ENCODE assay signal across 11 cellular contexts in the genomic region with DNA sequence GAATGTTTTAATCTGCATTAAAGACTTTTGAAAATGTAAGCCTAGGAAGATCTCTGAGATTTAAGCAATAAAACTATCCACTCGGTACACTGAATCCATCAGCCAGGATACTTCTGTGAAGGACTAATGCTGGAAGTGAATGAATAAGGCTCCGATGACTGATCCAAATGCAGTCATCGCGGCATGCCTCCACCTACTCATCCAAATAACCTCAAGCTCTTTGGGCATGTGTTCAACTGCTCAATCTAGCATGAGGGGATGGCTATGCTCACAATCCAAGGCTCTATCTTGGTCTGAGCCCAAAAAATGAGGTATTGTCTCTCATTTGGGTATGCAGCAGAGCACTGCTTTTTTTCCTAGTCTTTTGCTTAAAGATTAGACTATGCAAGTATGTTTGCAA. TPM values are rescaled to one million over a fixed set of nuclear protein-coding genes. Genes with fewer than 3 reads are reported as not detected.
DNase-seq lines count a peak whose midpoint lies in the region; ATAC-seq and TF ChIP-seq lines count a peak whose summit lies in the region.
"Had no signal": no experiment of that assay in that cellular context is flagged by ENCODE, and none has a peak within 500 bp of the region (broad histone marks: within the 10 kb centered on the region; RNA-seq: fewer than 3 reads in every experiment).

No MANE protein-coding gene starts in this region.

- intact Hi-C loops in psoas muscle (cut with DNase I) (no loop called here), stomach (cut with DNase I; ENCODE audit: low total_unique reads) (no loop called here)

- ATAC-seq in psoas muscle (peak; percentile 59 to 81 (median 72)), GM19328 (IDR thresholded peaks at IDR 0.05; ENCODE audit: unreplicated experiment) (no peak)
- ATAC-seq: upper lobe of right lung had no signal

- no peaks in the 10 kb centered on the region for H3K9me3 Mint-ChIP-seq in endothelial cell (ENCODE audit: unreplicated experiment)

- peak; percentile 91 for DNase-seq in EH (ENCODE audit: low read depth)
- DNase-seq in NCI-H226 = peak; percentile 95
- DNase-seq in dermis blood vessel endothelial cell = peak; percentile 39
- DNase-seq in psoas muscle = no peak
- no peak for DNase-seq in stomach
- DNase-seq in NCI-H1417 treated with DMSO at 0.1 percent for 48 hours (lab: John Stamatoyannopoulos, UW) = no peak
- no peak for DNase-seq in endothelial cell (ENCODE audit: low spot score)
- DNase-seq: DMS153, NCI-H2107, upper lobe of right lung had no signal

- no peaks in the 10 kb centered on the region for H3K27me3 ChIP-seq in psoas muscle (ENCODE audit: insufficient read depth in 3 of 3, low read length in 2 of 3)
- no peaks in the 10 kb centered on the region for H3K27me3 ChIP-seq in stomach
- H3K27me3 ChIP-seq: upper lobe of right lung had no signal

- H3K4me3 ChIP-seq in psoas muscle = no peak overlapping the region
- H3K4me3 ChIP-seq in stomach = no peak overlapping the region
- H3K4me3 ChIP-seq: upper lobe of right lung had no signal

- H3K4me3 Mint-ChIP-seq in endothelial cell (ENCODE audit: unreplicated experiment) = no peak overlapping the region

- TF ChIP-seq EP300 in stomach (IDR thresholded peaks at IDR 0.05) = no peak

- no peak overlapping the region for H3K27ac Mint-ChIP-seq in endothelial cell (ENCODE audit: unreplicated experiment)

- H3K27me3 Mint-ChIP-seq in endothelial cell (ENCODE audit: unreplicated experiment) = no peaks in the 10 kb centered on the region

- H3K27ac ChIP-seq in psoas muscle = peak overlapping the region; percentile 62
- H3K27ac ChIP-seq in stomach = no peak overlapping the region
- H3K27ac ChIP-seq: upper lobe of right lung had no signal

- 19 to 44% (median 35%) methylated on average over 4 of the region's 4 CpGs for WGBS in psoas muscle, 3 donors
- 77 to 92% (median 89%) methylated on average over 4 of the region's 4 CpGs for WGBS in stomach, 5 donors

- H3K4me1 ChIP-seq in psoas muscle (peaks cover 46% of the 10 kb centered on the region), stomach (peaks cover 0 to 4% (median 0%) of the 10 kb centered on the region in 4 donors)
- H3K4me1 ChIP-seq: upper lobe of right lung had no signal

- H3K36me3 Mint-ChIP-seq in endothelial cell (ENCODE audit: low read depth, unreplicated experiment) = no peaks in the 10 kb centered on the region

- TF ChIP-seq CTCF in psoas muscle (IDR thresholded peaks at IDR 0.05) (no peak), stomach (IDR thresholded peaks at IDR 0.05) (no peak), endothelial cell (IDR thresholded peaks at IDR 0.05; ENCODE audit: unreplicated experiment) (no peak)

- no peaks in the 10 kb centered on the region for H3K9me3 ChIP-seq in psoas muscle
- H3K9me3 ChIP-seq in stomach = no peaks in the 10 kb centered on the region
- H3K9me3 ChIP-seq: upper lobe of right lung had no signal

- no peaks in the 10 kb centered on the region for H3K36me3 ChIP-seq in psoas muscle (ENCODE audit: insufficient read depth in 1 of 2, low read depth in 1 of 2)
- no peaks in the 10 kb centered on the region for H3K36me3 ChIP-seq in stomach
- H3K36me3 ChIP-seq: upper lobe of right lung had no signal

- peaks cover 35% of the 10 kb centered on the region for H3K4me1 Mint-ChIP-seq in endothelial cell (ENCODE audit: unreplicated experiment)

- TF ChIP-seq POLR2A in stomach (IDR thresholded peaks at IDR 0.05) = no peak

RNA-seq across cellular contexts. Expression of gene MARCHF3, which starts 19.2 kb away (rescaled TPM):
- total RNA-seq in dermis blood vessel endothelial cell = 65.9 and 84.4 TPM in 2 replicates
- 10 to 100 TPM in 2 of 4 donors, 1 to 10 TPM in 2; 9.2 to 16.2 (median 12.4) TPM for total RNA-seq in psoas muscle
- polyA plus RNA-seq in psoas muscle = 10 to 100 TPM in 2 of 3 donors, 1 to 10 TPM in 1; 6.0 to 22.0 (median 12.0) TPM
- total RNA-seq in stomach = 10 to 100 TPM in 1 of 5 donors, 1 to 10 TPM in 3, not detected in 1; 2.6 to 11.9 (median 4.3) TPM
- polyA plus RNA-seq in stomach = 1 to 10 TPM; 1.1 to 2.2 (median 1.3) TPM
- 47.9 TPM for total RNA-seq in endothelial cell (ENCODE audit: unreplicated experiment)

Comparison
In these comparisons a context has a peak if more than half of its experiments do, and no peak if none do; other contexts are left out.
1. DNase-seq: peak in EH (single experiment), NCI-H226 (single experiment) and dermis blood vessel endothelial cell (single experiment); none in psoas muscle (0 of 2), stomach (single experiment), NCI-H1417 treated with DMSO at 0.1 percent for 48 hours (single experiment) and endothelial cell (single experiment).